13 cellular contexts compared by ENCODE assay signal in genomic region chr15:52309154-52309548, GRCh38. TPM values are rescaled to one million over a fixed set of nuclear protein-coding genes. Genes with fewer than 3 reads are reported as not detected.
A peak's percentile ranks its signal among the peaks of the same experiment; 100 is the strongest.
DNase-seq lines count a peak whose midpoint lies in the region; ATAC-seq and TF ChIP-seq lines count a peak whose summit lies in the region.
"Had no signal": no experiment of that assay in that cellular context is flagged by ENCODE, and none has a peak within 500 bp of the region (broad histone marks: within the 10 kb centered on the region; RNA-seq: fewer than 3 reads in every experiment).

No MANE protein-coding gene starts in this region.

- peak; percentile 15; the same call in 1 of the 2 replicates for TF ChIP-seq CTCF in OCI-LY3 (IDR thresholded peaks at IDR 0.05; ENCODE audit: low read depth, low read length)
- no peak for TF ChIP-seq CTCF in gastroesophageal sphincter (IDR thresholded peaks at IDR 0.05)

- peak overlapping the region; percentile 61 for H3K9ac ChIP-seq in OCI-LY3 (ENCODE audit: low read length)

- H2AFZ ChIP-seq in OCI-LY3 (ENCODE audit: low read depth, low read length) = no peak overlapping the region

- no peaks in the 10 kb centered on the region for H3K79me2 ChIP-seq in OCI-LY3 (ENCODE audit: low read length)

- peaks cover 39 to 57% of the 10 kb centered on the region in 2 donors for H3K36me3 Mint-ChIP-seq in CD4-positive, alpha-beta memory T cell

- DNase-seq in CD4-positive, alpha-beta memory T cell = no peak
- DNase-seq in head of caudate nucleus = no peak
- no peak for DNase-seq in NCI-H510A (lab: John Stamatoyannopoulos, UW)
- DNase-seq: DMS79 treated with DMSO at 0.1 percent for 48 hours, NCI-H2029 treated with DMSO at 0.1 percent for 48 hours, right lobe of liver, SHP77 had no signal

- H3K4me1 ChIP-seq in OCI-LY3 (ENCODE audit: low read length) = peaks cover 40% of the 10 kb centered on the region
- no peaks in the 10 kb centered on the region for H3K4me1 ChIP-seq in CD4-positive, alpha-beta memory T cell (ENCODE audit: insufficient read depth, low read length)
- H3K4me1 ChIP-seq in gastroesophageal sphincter = no peaks in the 10 kb centered on the region
- H3K4me1 ChIP-seq: right lobe of liver had no signal

- H3K4me1 Mint-ChIP-seq in CD4-positive, alpha-beta memory T cell = peaks cover under 1 to 6% (median 5%) of the 10 kb centered on the region in 4 donors
- H3K4me1 Mint-ChIP-seq: WTC11 had no signal

- no peaks in the 10 kb centered on the region for H3K27me3 Mint-ChIP-seq in CD4-positive, alpha-beta memory T cell

- H3K9me3 Mint-ChIP-seq in CD4-positive, alpha-beta memory T cell = peaks cover 0 to 2% (median 0%) of the 10 kb centered on the region in 8 donors

- H3K4me3 ChIP-seq in OCI-LY3 (ENCODE audit: low read length) = peak overlapping the region; percentile 61
- H3K4me3 ChIP-seq in CD4-positive, alpha-beta memory T cell (ENCODE audit: low read length in 2 of 2) = no peak overlapping the region
- H3K4me3 ChIP-seq in gastroesophageal sphincter = no peak overlapping the region
- H3K4me3 ChIP-seq: right lobe of liver had no signal

- H3K27ac ChIP-seq in OCI-LY3 (ENCODE audit: low read length) = peak overlapping the region; percentile 95
- H3K27ac ChIP-seq in CD4-positive, alpha-beta memory T cell (ENCODE audit: low read depth, low read length) = no peak overlapping the region
- H3K27ac ChIP-seq in gastroesophageal sphincter = no peak overlapping the region
- H3K27ac ChIP-seq: right lobe of liver had no signal

- H3K4me3 Mint-ChIP-seq in CD4-positive, alpha-beta memory T cell = no peak overlapping the region
- H3K4me3 Mint-ChIP-seq: WTC11 had no signal

- ATAC-seq in GM18498 (IDR thresholded peaks at IDR 0.05; ENCODE audit: unreplicated experiment) = peak; percentile 72
- ATAC-seq in GM19463 (IDR thresholded peaks at IDR 0.05; ENCODE audit: unreplicated experiment) = peak; percentile 70
- peak; percentile 84 for ATAC-seq in HG02884 (IDR thresholded peaks at IDR 0.05; ENCODE audit: unreplicated experiment)
- ATAC-seq in gastroesophageal sphincter = no peak

- H3K27me3 ChIP-seq in OCI-LY3 (ENCODE audit: low read depth, low read length) = no peaks in the 10 kb centered on the region
- no peaks in the 10 kb centered on the region for H3K27me3 ChIP-seq in CD4-positive, alpha-beta memory T cell (ENCODE audit: insufficient read depth, low read length)
- H3K27me3 ChIP-seq in gastroesophageal sphincter = no peaks in the 10 kb centered on the region
- H3K27me3 ChIP-seq: right lobe of liver had no signal

- peak overlapping the region; percentile 90 for H3K4me2 ChIP-seq in OCI-LY3 (ENCODE audit: low read length)

- 100% methylated on average over 2 of the region's 6 CpGs; no CpG with 5 or more reads in 1 of the 2 donors for WGBS in gastroesophageal sphincter (ENCODE audit: low coverage in 1 of 2), 2 donors

- CTCF ChIA-PET in CD4-positive, alpha-beta memory T cell (lab: Charles Lee; ENCODE audit: partially characterized antibody) = interaction anchor here (1.2 kb wide), 1 partner anchor 52 kb away, joined by 4 read pairs; no protein-coding TSS in a partner anchor

- H3K36me3 ChIP-seq in OCI-LY3 (replicated peaks; ENCODE audit: low read depth, low read length) = peaks cover 21% of the 10 kb centered on the region
- peaks cover 34% of the 10 kb centered on the region for H3K36me3 ChIP-seq in CD4-positive, alpha-beta memory T cell (ENCODE audit: insufficient read depth, low read length)
- peaks cover 0 to 55% of the 10 kb centered on the region in 2 donors for H3K36me3 ChIP-seq in gastroesophageal sphincter
- H3K36me3 ChIP-seq: right lobe of liver had no signal

- intact Hi-C loops in CD4-positive, alpha-beta memory T cell (cut with micrococcal nuclease) = no loop called here
- intact Hi-C loops in head of caudate nucleus (cut with DNase I) = no loop called here

- no peak overlapping the region for H3K27ac Mint-ChIP-seq in CD4-positive, alpha-beta memory T cell

- TF ChIP-seq EP300 in gastroesophageal sphincter (IDR thresholded peaks at IDR 0.05) = no peak

- H3K9me3 ChIP-seq in OCI-LY3 (ENCODE audit: insufficient read depth, low read length) (no peaks in the 10 kb centered on the region), gastroesophageal sphincter (no peaks in the 10 kb centered on the region)
- no peaks in the 10 kb centered on the region for H3K9me3 ChIP-seq in CD4-positive, alpha-beta memory T cell (ENCODE audit: control insufficient read depth in 1 of 2, low read length in 2 of 2)
- H3K9me3 ChIP-seq: right lobe of liver had no signal

- TF ChIP-seq POLR2A in gastroesophageal sphincter (IDR thresholded peaks at IDR 0.05) = no peak

- POLR2A ChIA-PET in CD4-positive, alpha-beta memory T cell (lab: Charles Lee; ENCODE audit: partially characterized antibody) = no interaction called here

- no peaks in the 10 kb centered on the region for H4K20me1 ChIP-seq in OCI-LY3 (ENCODE audit: insufficient read depth, low read length)

RNA-seq across cellular contexts. Expression of gene MYO5C, which starts 13.5 kb away (rescaled TPM):
- total RNA-seq in CD4-positive, alpha-beta memory T cell = under 1 TPM; 0.19 to 0.29 TPM
- under 1 TPM in 1 of 2 donors, not detected in 1; 0.29 TPM for polyA plus RNA-seq in CD4-positive, alpha-beta memory T cell
- 10 to 100 TPM in 3 of 4 donors, 1 to 10 TPM in 1; 2.6 to 12.3 (median 10.2) TPM for total RNA-seq in gastroesophageal sphincter
